ENCODE assay signal across 12 cellular contexts in genomic region chr4:101135371-101136010, GRCh38.
DNase-seq lines count a peak whose midpoint lies in the region; ATAC-seq and TF ChIP-seq lines count a peak whose summit lies in the region.
"Had no signal": no experiment of that assay in that cellular context is flagged by ENCODE, and none has a peak within 500 bp of the region (broad histone marks: within the 10 kb centered on the region; RNA-seq: fewer than 3 reads in every experiment).

No MANE protein-coding gene starts in this region.

- ATAC-seq in activated T-cell treated with anti-CD3 and anti-CD28 coated beads, Interleukin-2, amount 50 U/mL, for 72 hours (replicated peaks in 1 of 2), result no peak
- ATAC-seq in HG02798 (IDR thresholded peaks at IDR 0.05; ENCODE audit: poor library complexity, unreplicated experiment) (peak; percentile 77), T-cell (replicated peaks in 1 of 4) (no peak), left ventricle myocardium superior (no peak)
- ATAC-seq in stimulated activated memory B cell treated with anti-CD40 and anti-IgM and Interleukin-4, amounts not matched to agents 10 μg/mL and 1 μg/mL and 100 μg/mL, for 72 hours, result no peak

- peaks cover 7 to 14% of the 10 kb centered on the region in 2 donors for H3K36me3 Mint-ChIP-seq in activated T-cell treated with anti-CD3 and anti-CD28 coated beads, Interleukin-2, amount 50 U/mL, for 72 hours (ENCODE audit: insufficient read depth in 2 of 2)
- peaks cover 17% of the 10 kb centered on the region for H3K36me3 Mint-ChIP-seq in T-cell
- peaks cover 29% of the 10 kb centered on the region for H3K36me3 Mint-ChIP-seq in stimulated activated memory B cell treated with anti-CD40 and anti-IgM and Interleukin-4, amounts not matched to agents 10 μg/mL and 1 μg/mL and 100 μg/mL, for 72 hours
- no peaks in the 10 kb centered on the region for H3K36me3 Mint-ChIP-seq in glutamatergic neuron (ENCODE audit: unreplicated experiment)

- POLR2A ChIA-PET in T-cell (lab: Charles Lee), result interaction anchor here in 1 of 2 donors (0.6 to 0.7 kb wide), 2 partner anchors 32 to 826 kb away, joined by 3 to 5 read pairs; no protein-coding TSS in a partner anchor

- CTCF ChIA-PET in T-cell (lab: Charles Lee), result interaction anchor here (0.6 to 1.0 kb wide), 7 partner anchors 11 to 1837 kb away, joined by 3 to 8 read pairs (median 4); no protein-coding TSS in a partner anchor

- H3K27ac Mint-ChIP-seq in activated T-cell treated with anti-CD3 and anti-CD28 coated beads, Interleukin-2, amount 50 U/mL, for 72 hours, result peak overlapping the region; percentile 48
- H3K27ac Mint-ChIP-seq in T-cell (peak overlapping the region; percentile 26 to 28), glutamatergic neuron (ENCODE audit: unreplicated experiment) (no peak overlapping the region)
- H3K27ac Mint-ChIP-seq in stimulated activated memory B cell treated with anti-CD40 and anti-IgM and Interleukin-4, amounts not matched to agents 10 μg/mL and 1 μg/mL and 100 μg/mL, for 72 hours, result peak overlapping the region; percentile 13

- no peak for DNase-seq in activated T-cell treated with anti-CD3 and anti-CD28 coated beads, Interleukin-2, amount 50 U/mL, for 72 hours
- DNase-seq in activated T-cell treated with anti-CD3 and anti-CD28 coated beads for 4 hours (no peak), T-cell (no peak), glutamatergic neuron (no peak), left ventricle myocardium superior (no peak)
- DNase-seq in effector CD8-positive, alpha-beta T cell (lab: John Stamatoyannopoulos, UW), result no peak
- DNase-seq: AML-193, erythroblast, Karpas-422, left ventricle myocardium inferior had no signal

- H3K9me3 Mint-ChIP-seq in activated T-cell treated with anti-CD3 and anti-CD28 coated beads, Interleukin-2, amount 50 U/mL, for 72 hours, result peaks cover 6 to 10% of the 10 kb centered on the region in 2 donors
- H3K9me3 Mint-ChIP-seq in T-cell (peaks cover 0 to 10% (median 4%) of the 10 kb centered on the region in 3 donors), glutamatergic neuron (ENCODE audit: unreplicated experiment) (peaks cover 8% of the 10 kb centered on the region)
- peaks cover 3% of the 10 kb centered on the region for H3K9me3 Mint-ChIP-seq in stimulated activated memory B cell treated with anti-CD40 and anti-IgM and Interleukin-4, amounts not matched to agents 10 μg/mL and 1 μg/mL and 100 μg/mL, for 72 hours

- TF ChIP-seq CTCF in glutamatergic neuron (IDR thresholded peaks at IDR 0.05; ENCODE audit: partially characterized antibody, unreplicated experiment), result no peak

- H3K4me1 Mint-ChIP-seq in activated T-cell treated with anti-CD3 and anti-CD28 coated beads, Interleukin-2, amount 50 U/mL, for 72 hours (ENCODE audit: low read depth), result peaks cover 12% of the 10 kb centered on the region
- H3K4me1 Mint-ChIP-seq in T-cell, result peaks cover 36 to 57% (median 49%) of the 10 kb centered on the region in 3 donors
- peaks cover 70% of the 10 kb centered on the region for H3K4me1 Mint-ChIP-seq in stimulated activated memory B cell treated with anti-CD40 and anti-IgM and Interleukin-4, amounts not matched to agents 10 μg/mL and 1 μg/mL and 100 μg/mL, for 72 hours
- no peaks in the 10 kb centered on the region for H3K4me1 Mint-ChIP-seq in glutamatergic neuron (ENCODE audit: low read depth, unreplicated experiment)

- H3K27me3 Mint-ChIP-seq in activated T-cell treated with anti-CD3 and anti-CD28 coated beads, Interleukin-2, amount 50 U/mL, for 72 hours (ENCODE audit: low read depth), result no peaks in the 10 kb centered on the region
- H3K27me3 Mint-ChIP-seq in T-cell (no peaks in the 10 kb centered on the region), glutamatergic neuron (ENCODE audit: unreplicated experiment) (no peaks in the 10 kb centered on the region)
- no peaks in the 10 kb centered on the region for H3K27me3 Mint-ChIP-seq in stimulated activated memory B cell treated with anti-CD40 and anti-IgM and Interleukin-4, amounts not matched to agents 10 μg/mL and 1 μg/mL and 100 μg/mL, for 72 hours

- peak overlapping the region; percentile 44 to 66 for H3K4me3 Mint-ChIP-seq in activated T-cell treated with anti-CD3 and anti-CD28 coated beads, Interleukin-2, amount 50 U/mL, for 72 hours
- H3K4me3 Mint-ChIP-seq in T-cell, result peak overlapping the region; percentile 34 to 57 (median 44)
- H3K4me3 Mint-ChIP-seq in stimulated activated memory B cell treated with anti-CD40 and anti-IgM and Interleukin-4, amounts not matched to agents 10 μg/mL and 1 μg/mL and 100 μg/mL, for 72 hours, result peak overlapping the region; percentile 46
- H3K4me3 Mint-ChIP-seq in glutamatergic neuron (ENCODE audit: unreplicated experiment), result no peak overlapping the region

- intact Hi-C loops in left ventricle myocardium superior (cut with micrococcal nuclease), result no loop called here
